ENCODE assay signal across 7 cellular contexts in genomic region chrX:1323315-1323714, GRCh38. TPM values are rescaled to one million over a fixed set of nuclear protein-coding genes. Genes with fewer than 3 reads are reported as not detected.
DNase-seq lines count a peak whose midpoint lies in the region; ATAC-seq and TF ChIP-seq lines count a peak whose summit lies in the region.

No MANE protein-coding gene starts in this region.

- ATAC-seq in gastrocnemius medialis: no peak

- 19% methylated on average over 10 of the region's 10 CpGs for WGBS in esophagus muscularis mucosa

- no peaks in the 10 kb centered on the region for H3K27me3 ChIP-seq in HAP-1 (ENCODE audit: low read depth)
- H3K27me3 ChIP-seq in esophagus muscularis mucosa: peaks cover 0 to 22% (median 0%) of the 10 kb centered on the region in 4 donors
- no peaks in the 10 kb centered on the region for H3K27me3 ChIP-seq in gastrocnemius medialis

- in situ Hi-C loops in HAP-1 (cut with MboI; ENCODE audit: low sequenced_read_pairs) (no loop called here), gastrocnemius medialis (cut with MboI; ENCODE audit: low sequenced_read_pairs in 4 of 4) (no loop called here)

- TF ChIP-seq EP300 in esophagus muscularis mucosa (IDR thresholded peaks at IDR 0.05): no peak

- TF ChIP-seq POLR2A in esophagus muscularis mucosa (IDR thresholded peaks at IDR 0.05; ENCODE audit: low read depth) (no peak), gastrocnemius medialis (IDR thresholded peaks at IDR 0.05) (no peak)

- no peak overlapping the region for H3K27ac ChIP-seq in esophagus muscularis mucosa (replicated peaks in 1 of 4)
- no peak overlapping the region for H3K27ac ChIP-seq in gastrocnemius medialis

- H3K36me3 ChIP-seq in HAP-1 (replicated peaks) (no peaks in the 10 kb centered on the region), esophagus muscularis mucosa (no peaks in the 10 kb centered on the region), gastrocnemius medialis (no peaks in the 10 kb centered on the region)

- H3K4me1 ChIP-seq in HAP-1 (no peaks in the 10 kb centered on the region), esophagus muscularis mucosa (no peaks in the 10 kb centered on the region), gastrocnemius medialis (no peaks in the 10 kb centered on the region)

- H3K9me3 ChIP-seq in HAP-1: no peaks in the 10 kb centered on the region
- H3K9me3 ChIP-seq in esophagus muscularis mucosa: no peaks in the 10 kb centered on the region
- H3K9me3 ChIP-seq in gastrocnemius medialis: no peaks in the 10 kb centered on the region

- H3K4me3 ChIP-seq in HAP-1 (no peak overlapping the region), esophagus muscularis mucosa (no peak overlapping the region), gastrocnemius medialis (no peak overlapping the region)

- peak; percentile 71 for TF ChIP-seq CTCF in GM12874 (IDR thresholded peaks at IDR 0.05; ENCODE audit: insufficient read depth, low read depth, low read length)
- TF ChIP-seq CTCF in esophagus muscularis mucosa (IDR thresholded peaks at IDR 0.05): peak in 2 of 3 experiments; percentile 28 to 46
- TF ChIP-seq CTCF in gastrocnemius medialis (IDR thresholded peaks at IDR 0.05 in 4 of 5, conservative IDR thresholded peaks at IDR 0.05 in 1 of 5): peak in 2 of 5 experiments; percentile 25 to 43

- peak; percentile 50 to 74 for DNase-seq in HAP-1 (ENCODE audit: low spot score in 2 of 2)
- peak; percentile 17 for DNase-seq in NCI-H1092 treated with DMSO at 0.1 percent for 48 hours (lab: John Stamatoyannopoulos, UW)
- DNase-seq in activated CD4-positive, alpha-beta T cell treated with anti-CD3 and anti-CD28 coated beads for 48 hours: peak; percentile 74
- DNase-seq in esophagus muscularis mucosa (ENCODE audit: extremely low spot score): no peak
- peak; percentile 36 to 56 for DNase-seq in stimulated activated CD4-positive, alpha-beta T cell treated with anti-CD3 and anti-CD28 coated beads, Interleukin-15, amount 100 ng/mL, for 48 hours (ENCODE audit: low read depth in 2 of 2)
- no peak for DNase-seq in gastrocnemius medialis

- intact Hi-C loops in esophagus muscularis mucosa (cut with DNase I) (no loop called here), gastrocnemius medialis (cut with DNase I; ENCODE audit: low total_unique reads) (no loop called here)

RNA-seq across cellular contexts. Expression of gene IL3RA, which starts 13.3 kb away (rescaled TPM):
- total RNA-seq in esophagus muscularis mucosa: 10 to 100 TPM in 3 of 4 donors, 1 to 10 TPM in 1; 5.0 to 19.1 (median 11.4) TPM
- total RNA-seq in gastrocnemius medialis: 1 to 10 TPM; 2.8 to 8.0 (median 5.6) TPM

RNA-seq across cellular contexts. Expression of gene CSF2RA, which starts 54.7 kb away (rescaled TPM):
- total RNA-seq in esophagus muscularis mucosa: 1 to 10 TPM; 2.1 to 6.3 (median 4.3) TPM
- total RNA-seq in gastrocnemius medialis: 1 to 10 TPM in 2 of 4 donors, under 1 TPM in 2; 0.59 to 1.3 (median 0.89) TPM

Comparison
In these comparisons a context has a peak if more than half of its experiments do, and no peak if none do; other contexts are left out.
1. DNase-seq: peak in HAP-1 (2 of 2), NCI-H1092 treated with DMSO at 0.1 percent for 48 hours (single experiment), activated CD4-positive, alpha-beta T cell treated with anti-CD3 and anti-CD28 coated beads for 48 hours (single experiment) and stimulated activated CD4-positive, alpha-beta T cell treated with anti-CD3 and anti-CD28 coated beads, Interleukin-15, amount 100 ng/mL, for 48 hours (2 of 2); none in esophagus muscularis mucosa (single experiment) and gastrocnemius medialis (0 of 2).